In the genomic region with DNA sequence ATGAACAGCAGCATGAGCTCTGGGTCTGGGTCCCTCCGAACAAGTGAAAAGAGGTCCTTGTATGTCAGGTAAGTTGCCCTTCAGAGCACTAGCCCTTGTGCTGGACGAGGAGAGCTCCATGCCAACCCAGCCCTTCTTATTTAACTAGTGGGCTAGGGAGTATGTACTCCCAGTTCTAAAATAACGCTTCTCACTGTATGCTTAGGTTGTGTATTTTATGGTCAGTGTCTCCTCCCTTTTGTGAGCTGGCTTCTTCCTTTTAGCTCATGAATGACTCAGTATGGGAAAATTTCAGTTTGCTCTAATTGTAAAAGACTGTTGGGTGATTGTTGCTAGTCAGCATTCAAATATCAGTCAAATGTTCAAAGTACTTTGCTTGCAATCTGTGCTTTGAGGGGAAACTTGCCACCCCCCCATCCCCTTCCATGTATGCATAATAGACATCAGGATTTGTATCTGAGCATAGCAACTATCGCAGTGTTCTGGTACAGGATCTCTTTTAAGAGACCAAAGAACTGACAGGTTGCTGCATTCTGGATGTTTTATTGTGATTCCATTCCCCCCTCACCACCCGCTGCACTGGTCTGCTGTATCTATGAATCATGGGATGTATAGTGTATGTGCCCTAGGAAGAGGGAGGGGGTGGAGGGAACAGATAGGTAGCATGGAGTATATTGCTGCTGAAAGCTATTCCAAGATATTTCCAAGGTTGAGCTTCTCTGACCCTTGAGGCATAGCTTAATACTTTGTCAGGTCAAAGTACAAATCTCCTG, we compare ENCODE assay signal across 11 cellular contexts. TPM values are rescaled to one million over a fixed set of nuclear protein-coding genes. Genes with fewer than 3 reads are reported as not detected.
DNase-seq lines count a peak whose midpoint lies in the region; ATAC-seq, FAIRE-seq and TF ChIP-seq lines count a peak whose summit lies in the region.
"Had no signal": no experiment of that assay in that cellular context is flagged by ENCODE, and none has a peak within 500 bp of the region (broad histone marks: within the 10 kb centered on the region; RNA-seq: fewer than 3 reads in every experiment).

No MANE protein-coding gene starts in this region.

- H3K27ac ChIP-seq in fibroblast of lung (ENCODE audit: insufficient read depth, low read length) (peak overlapping the region; percentile 89), parathyroid adenoma (peak overlapping the region; percentile 72)

- ATAC-seq in HG02885 (IDR thresholded peaks at IDR 0.05; ENCODE audit: poor library complexity, unreplicated experiment) = no peak
- ATAC-seq in GM21619 (IDR thresholded peaks at IDR 0.05; ENCODE audit: unreplicated experiment) = no peak

- H3K4me3 ChIP-seq in fibroblast of lung (replicated peaks in 1 of 4; ENCODE audit: control extremely low read depth in 1 of 4, insufficient read depth in 1 of 4, low read depth in 3 of 4, low read length in 4 of 4) = peak overlapping the region in 2 of 4 experiments; percentile 16 to 40
- H3K4me3 ChIP-seq in parathyroid adenoma (ENCODE audit: low read depth, low read length) = no peak overlapping the region

- no peak for TF ChIP-seq POLR2A in GM12892 (IDR thresholded peaks at IDR 0.05; ENCODE audit: low read depth, low read length)

- peak overlapping the region; percentile 45 for H3K9ac ChIP-seq in fibroblast of lung (ENCODE audit: insufficient read depth, low read length)
- no peak overlapping the region for H3K9ac ChIP-seq in parathyroid adenoma

- H3K4me2 ChIP-seq in fibroblast of lung (ENCODE audit: extremely low read depth, insufficient read depth, low read length) (peak overlapping the region; percentile 78), parathyroid adenoma (ENCODE audit: low read length) (peak overlapping the region; percentile 15)

- TF ChIP-seq CTCF in fibroblast of lung (conservative IDR thresholded peaks at IDR 0.05 in 1 of 2, IDR thresholded peaks at IDR 0.05 in 1 of 2; ENCODE audit: low read depth in 1 of 2, low read length in 2 of 2) (no peak), parathyroid adenoma (IDR thresholded peaks at IDR 0.05) (no peak)

- H3K9me3 ChIP-seq in fibroblast of lung (ENCODE audit: control insufficient read depth, insufficient read depth, low read depth, low read length) (no peaks in the 10 kb centered on the region), parathyroid adenoma (ENCODE audit: control insufficient read depth, low read length) (no peaks in the 10 kb centered on the region)

- peak; percentile 67 for DNase-seq in EL
- peak; percentile 80 for DNase-seq in RPMI7951 (ENCODE audit: low read depth)
- DNase-seq in fibroblast of lung (ENCODE audit: low read depth in 2 of 2) = peak; percentile 74 to 76
- DNase-seq in epidermal melanocyte (ENCODE audit: insufficient read length, low spot score) = no peak
- DNase-seq in GM12892 (ENCODE audit: insufficient read length) = no peak
- DNase-seq: activated CD4-positive, alpha-beta T cell treated with anti-CD3 and anti-CD28 coated beads, Interleukin-2, amount 50 U/mL, for 4 hours; stimulated activated CD4-positive, alpha-beta T cell treated with anti-CD3 and anti-CD28 coated beads, Interleukin-15, amount 100 ng/mL, for 24 hours had no signal

- H3K4me1 ChIP-seq in fibroblast of lung (ENCODE audit: control insufficient read depth, extremely low read depth, insufficient read depth, low read length) = peaks cover 23% of the 10 kb centered on the region
- peaks cover 34% of the 10 kb centered on the region for H3K4me1 ChIP-seq in parathyroid adenoma

- no peaks in the 10 kb centered on the region for H3K36me3 ChIP-seq in fibroblast of lung (ENCODE audit: control insufficient read depth, insufficient read depth, low read length)
- H3K36me3 ChIP-seq in parathyroid adenoma (ENCODE audit: control insufficient read depth, insufficient read depth, low read length) = no peaks in the 10 kb centered on the region

- H2AFZ ChIP-seq in fibroblast of lung (ENCODE audit: low read length) (no peak overlapping the region), parathyroid adenoma (no peak overlapping the region)

- FAIRE-seq in GM12892 (lab: Jason Lieb, UNC) = no peak
- FAIRE-seq: frontal cortex had no signal

- H3K79me2 ChIP-seq in fibroblast of lung (ENCODE audit: control insufficient read depth, insufficient read depth, low read length) (no peaks in the 10 kb centered on the region), parathyroid adenoma (no peaks in the 10 kb centered on the region)

- no peaks in the 10 kb centered on the region for H4K20me1 ChIP-seq in fibroblast of lung (ENCODE audit: control insufficient read depth, extremely low read depth, insufficient read depth, low read length)

- no peaks in the 10 kb centered on the region for H3K27me3 ChIP-seq in fibroblast of lung (ENCODE audit: control insufficient read depth, insufficient read depth, low read length)
- H3K27me3 ChIP-seq in parathyroid adenoma (ENCODE audit: control insufficient read depth, insufficient read depth, low read length) = no peaks in the 10 kb centered on the region

RNA-seq across cellular contexts. Expression of gene DLG3, which starts 34.7 kb away (rescaled TPM):
- 8.1 and 11.4 TPM in 2 replicates for total RNA-seq in RPMI7951 (2014; rRNA removed; shearing (Covaris generic))
- 20.0 and 24.6 TPM in 2 replicates for total RNA-seq in fibroblast of lung
- 20.6 and 21.0 TPM in 2 replicates for polyA plus RNA-seq in fibroblast of lung
- polyA plus RNA-seq in fibroblast of lung (2012) = 12.9 and 14.9 TPM in 2 replicates
- 4.8 and 12.6 TPM in 2 replicates for polyA minus RNA-seq in fibroblast of lung (ENCODE audit: low replicate concordance)
- polyA plus RNA-seq in GM12892 (2012; ENCODE audit: missing spikeins) = 1.2 TPM

RNA-seq across cellular contexts. Expression of gene GDPD2, which starts 56.3 kb away (rescaled TPM):
- total RNA-seq in RPMI7951 (2014; rRNA removed; shearing (Covaris generic)) = not detected in 2 replicates
- not detected in 2 replicates for total RNA-seq in fibroblast of lung
- not detected in 2 replicates for polyA plus RNA-seq in fibroblast of lung
- 0.21 TPM in 1 of 2 replicates, not detected in the other for polyA plus RNA-seq in fibroblast of lung (2012)
- not detected in 2 replicates for polyA minus RNA-seq in fibroblast of lung (ENCODE audit: low replicate concordance)
- polyA plus RNA-seq in GM12892 (2012; ENCODE audit: missing spikeins) = not detected

Comparison
In these comparisons a context has a peak if more than half of its experiments do, and no peak if none do; other contexts are left out.
1. DNase-seq: peak in EL (single experiment), RPMI7951 (single experiment) and fibroblast of lung (2 of 2); none in epidermal melanocyte (single experiment) and GM12892 (single experiment).